ENCODE assay signal across 18 cellular contexts in the genomic region with DNA sequence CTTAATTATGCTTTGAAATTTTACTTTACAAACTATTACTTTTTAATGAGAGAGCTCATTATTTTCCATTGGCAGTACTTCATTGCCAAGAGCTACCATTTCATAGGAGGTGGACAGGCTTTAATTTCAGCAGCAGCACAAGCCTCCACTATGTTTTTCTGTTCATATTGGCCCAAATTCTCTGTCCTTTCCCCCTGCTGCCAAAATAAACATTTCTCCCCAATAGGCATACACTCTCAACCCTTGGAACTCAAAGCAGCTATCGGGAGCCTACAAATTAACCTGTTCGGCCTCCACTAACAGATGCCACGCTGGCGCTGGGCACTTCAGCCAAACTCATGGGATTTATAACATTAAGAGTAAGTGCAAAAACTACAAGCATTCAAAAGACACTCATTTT.
"Had no signal": no experiment of that assay in that cellular context is flagged by ENCODE, and none has a peak within 500 bp of the region (broad histone marks: within the 10 kb centered on the region; RNA-seq: fewer than 3 reads in every experiment).

No MANE protein-coding gene starts in this region.

- H3K4me1 Mint-ChIP-seq: activated CD4-positive, alpha-beta memory T cell treated with anti-CD3 and anti-CD28 coated beads, Interleukin-2, amount 10 ng/mL, durations not matched to agents 7 days and 5 days; activated CD4-positive, alpha-beta T cell treated with anti-CD3 and anti-CD28 coated beads for 36 hours; naive thymus-derived CD8-positive, alpha-beta T cell had no signal

- H3K4me3 Mint-ChIP-seq: activated CD4-positive, alpha-beta memory T cell treated with anti-CD3 and anti-CD28 coated beads, Interleukin-2, amount 10 ng/mL, durations not matched to agents 7 days and 5 days; activated CD4-positive, alpha-beta T cell treated with anti-CD3 and anti-CD28 coated beads for 36 hours; naive thymus-derived CD8-positive, alpha-beta T cell; T-helper 17 cell had no signal

- H3K4me1 ChIP-seq: right atrium auricular region, transverse colon had no signal

- H3K27me3 ChIP-seq: right atrium auricular region, transverse colon had no signal

- H3K36me3 ChIP-seq: right atrium auricular region, transverse colon had no signal

- FAIRE-seq: bronchial epithelial cell, small intestine had no signal

- H3K27ac Mint-ChIP-seq: activated CD4-positive, alpha-beta memory T cell treated with anti-CD3 and anti-CD28 coated beads, Interleukin-2, amount 10 ng/mL, durations not matched to agents 7 days and 5 days; activated CD4-positive, alpha-beta T cell treated with anti-CD3 and anti-CD28 coated beads for 36 hours; activated naive CD4-positive, alpha-beta T cell treated with anti-CD3 and anti-CD28 coated beads, Interleukin-2, amount 50 U/mL, for 72 hours; naive thymus-derived CD8-positive, alpha-beta T cell; T-helper 17 cell had no signal

- H3K27ac ChIP-seq: transverse colon had no signal

- H3K36me3 Mint-ChIP-seq: activated naive CD4-positive, alpha-beta T cell treated with anti-CD3 and anti-CD28 coated beads, Interleukin-2, amount 50 U/mL, for 72 hours; naive thymus-derived CD8-positive, alpha-beta T cell had no signal

- ATAC-seq: activated CD4-positive, alpha-beta T cell treated with anti-CD3 and anti-CD28 coated beads for 36 hours; activated naive CD4-positive, alpha-beta T cell treated with anti-CD3 and anti-CD28 coated beads, Interleukin-2, amount 50 U/mL, for 72 hours; naive thymus-derived CD8-positive, alpha-beta T cell; stimulated activated naive CD8-positive, alpha-beta T cell treated with anti-CD3 and anti-CD28 coated beads, Interleukin-15, Interleukin-2, amounts not matched to agents 100 U/mL and 50 U/mL, for 24 hours; T-helper 17 cell had no signal

- DNase-seq: activated CD4-positive, alpha-beta memory T cell treated with anti-CD3 and anti-CD28 coated beads, Interleukin-2, amount 10 ng/mL, durations not matched to agents 7 days and 5 days; activated CD4-positive, alpha-beta T cell treated with anti-CD3 and anti-CD28 coated beads for 36 hours; activated CD8-positive, alpha-beta memory T cell treated with anti-CD3 and anti-CD28 coated beads, Interleukin-2, amount 50 U/mL, for 4 hours; activated effector memory CD4-positive, alpha-beta T cell treated with anti-CD3 and anti-CD28 coated beads, Interleukin-2, amount 50 U/mL, for 16 hours; activated T-cell treated with anti-CD3 and anti-CD28 coated beads, Interleukin-2, amount 50 U/mL, for 48 hours; dorsolateral prefrontal cortex; kidney glomerular epithelial cell; mesenchymal stem cell; naive thymus-derived CD8-positive, alpha-beta T cell; posterior cingulate gyrus; stimulated activated CD4-positive, alpha-beta T cell treated with anti-CD3 and anti-CD28 coated beads, Interleukin-4, amount 100 ng/mL, for 4 hours; stimulated activated naive CD8-positive, alpha-beta T cell treated with anti-CD3 and anti-CD28 coated beads, Interleukin-15, Interleukin-2, amounts not matched to agents 100 U/mL and 50 U/mL, for 24 hours; T-helper 17 cell; transverse colon had no signal

- H3K9me3 ChIP-seq: right atrium auricular region, transverse colon had no signal

- H3K9me3 Mint-ChIP-seq: activated CD4-positive, alpha-beta memory T cell treated with anti-CD3 and anti-CD28 coated beads, Interleukin-2, amount 10 ng/mL, durations not matched to agents 7 days and 5 days; activated naive CD4-positive, alpha-beta T cell treated with anti-CD3 and anti-CD28 coated beads, Interleukin-2, amount 50 U/mL, for 72 hours; naive thymus-derived CD8-positive, alpha-beta T cell had no signal

- H3K4me3 ChIP-seq: right atrium auricular region, transverse colon had no signal

- H3K27me3 Mint-ChIP-seq: activated CD4-positive, alpha-beta memory T cell treated with anti-CD3 and anti-CD28 coated beads, Interleukin-2, amount 10 ng/mL, durations not matched to agents 7 days and 5 days had no signal
